In genomic region chr11:96159968-96160367, GRCh38 we compare ENCODE assay signal across 18 cellular contexts.
A peak's percentile ranks its signal among the peaks of the same experiment; 100 is the strongest.
DNase-seq lines count a peak whose midpoint lies in the region; FAIRE-seq and TF ChIP-seq lines count a peak whose summit lies in the region.
"Had no signal": no experiment of that assay in that cellular context is flagged by ENCODE, and none has a peak within 500 bp of the region (broad histone marks: within the 10 kb centered on the region; RNA-seq: fewer than 3 reads in every experiment).

No MANE protein-coding gene starts in this region.

- FAIRE-seq in kidney (lab: Jason Lieb, UNC): no peak
- FAIRE-seq: GM12892, H1 had no signal

- no peaks in the 10 kb centered on the region for H3K9me3 ChIP-seq in osteoblast (ENCODE audit: low read depth, low read length)
- no peaks in the 10 kb centered on the region for H3K9me3 ChIP-seq in kidney (ENCODE audit: control insufficient read depth in 1 of 2, low read length in 2 of 2)
- no peaks in the 10 kb centered on the region for H3K9me3 ChIP-seq in MM.1S (replicated peaks; ENCODE audit: insufficient read depth, low read length)
- H3K9me3 ChIP-seq: SJCRH30 had no signal

- no peaks in the 10 kb centered on the region for H3K9me3 Mint-ChIP-seq in activated T-cell treated with anti-CD3 and anti-CD28 coated beads, Interleukin-2, amount 50 U/mL, for 24 hours
- H3K9me3 Mint-ChIP-seq in chondrocyte (ENCODE audit: low read depth): no peaks in the 10 kb centered on the region

- H4K20me1 ChIP-seq in osteoblast (ENCODE audit: insufficient read depth, low read length) (no peaks in the 10 kb centered on the region), MM.1S (ENCODE audit: insufficient read depth, low read length) (no peaks in the 10 kb centered on the region)
- H4K20me1 ChIP-seq: BLaER1 treated with 17β-estradiol and CSF1 and Interleukin-3, amounts not matched to agents 10 nM and 100 nM had no signal

- H3K4me1 ChIP-seq in osteoblast (ENCODE audit: insufficient read depth, low read length) (peaks cover 68% of the 10 kb centered on the region), kidney (ENCODE audit: control insufficient read depth in 1 of 2, insufficient read depth in 1 of 2, low read depth in 1 of 2, low read length in 2 of 2) (peaks cover 22 to 28% of the 10 kb centered on the region in 2 donors), MM.1S (ENCODE audit: low read length) (peaks cover 22% of the 10 kb centered on the region)

- peak overlapping the region; percentile 37 for H3K27ac Mint-ChIP-seq in activated T-cell treated with anti-CD3 and anti-CD28 coated beads, Interleukin-2, amount 50 U/mL, for 24 hours
- H3K27ac Mint-ChIP-seq in chondrocyte (ENCODE audit: unreplicated experiment): peak overlapping the region; percentile 97

- no peak overlapping the region for H2AFZ ChIP-seq in osteoblast (ENCODE audit: low read length)
- H2AFZ ChIP-seq in MM.1S (ENCODE audit: low read length): no peak overlapping the region

- peak overlapping the region; percentile 21 for H3K27ac ChIP-seq in osteoblast (ENCODE audit: low read depth, low read length)
- no peak overlapping the region for H3K27ac ChIP-seq in kidney (ENCODE audit: low read depth in 2 of 2, low read length in 2 of 2)
- H3K27ac ChIP-seq in MM.1S (ENCODE audit: low read length): no peak overlapping the region
- H3K27ac ChIP-seq: RWPE1, SJCRH30 had no signal

- DNase-seq in activated T-cell treated with anti-CD3 and anti-CD28 coated beads, Interleukin-2, amount 50 U/mL, for 24 hours: no peak
- no peak for DNase-seq in activated T-cell treated with anti-CD3 and anti-CD28 coated beads, Interleukin-2, amount 50 U/mL, for 1 hour
- DNase-seq in ELR (ENCODE audit: low read depth) (peak; percentile 36), chondrocyte (ENCODE audit: low spot score) (no peak), osteoblast (ENCODE audit: insufficient read length, low spot score, missing footprints) (no peak), kidney (no peak), T-helper 2 cell (no peak), MM.1S (no peak)
- DNase-seq: 8988T, COR-L47, NCI-H1105 treated with DMSO at 0.1 percent for 48 hours, NCI-H187, NCI-H774, SJCRH30 had no signal

- H3K27me3 Mint-ChIP-seq in activated T-cell treated with anti-CD3 and anti-CD28 coated beads, Interleukin-2, amount 50 U/mL, for 24 hours: no peaks in the 10 kb centered on the region
- H3K27me3 Mint-ChIP-seq in chondrocyte (ENCODE audit: low read depth): no peaks in the 10 kb centered on the region

- H3K9ac ChIP-seq in kidney (ENCODE audit: low read length in 2 of 2): no peak overlapping the region
- no peak overlapping the region for H3K9ac ChIP-seq in MM.1S (ENCODE audit: low read length)
- H3K9ac ChIP-seq: BLaER1 treated with 17β-estradiol and CSF1 and Interleukin-3, amounts not matched to agents 10 nM and 100 nM had no signal

- H3K36me3 Mint-ChIP-seq in activated T-cell treated with anti-CD3 and anti-CD28 coated beads, Interleukin-2, amount 50 U/mL, for 24 hours (ENCODE audit: low read depth): peaks cover 34% of the 10 kb centered on the region
- no peaks in the 10 kb centered on the region for H3K36me3 Mint-ChIP-seq in chondrocyte (ENCODE audit: low read depth)

- TF ChIP-seq CTCF in chondrocyte (IDR thresholded peaks at IDR 0.05) (no peak), osteoblast (IDR thresholded peaks at IDR 0.05; ENCODE audit: extremely low read depth, low read depth, low read length) (no peak), kidney (IDR thresholded peaks at IDR 0.05; ENCODE audit: borderline replicate concordance, extremely low read depth, insufficient read depth) (no peak), MM.1S (IDR thresholded peaks at IDR 0.05; ENCODE audit: low read length) (no peak)

- H3K4me3 ChIP-seq in osteoblast (ENCODE audit: insufficient read depth, low read length) (no peak overlapping the region), kidney (ENCODE audit: low read length in 2 of 2) (no peak overlapping the region), MM.1S (ENCODE audit: low read length) (no peak overlapping the region)
- H3K4me3 ChIP-seq: BLaER1 treated with 17β-estradiol and CSF1 and Interleukin-3, amounts not matched to agents 10 nM and 100 nM; SJCRH30 had no signal

- H3F3A ChIP-seq in MM.1S (ENCODE audit: insufficient read depth, low read length): peaks cover 15% of the 10 kb centered on the region; the same call in 1 of the 2 replicates

- H3K4me1 Mint-ChIP-seq in activated T-cell treated with anti-CD3 and anti-CD28 coated beads, Interleukin-2, amount 50 U/mL, for 24 hours (ENCODE audit: low read depth): peaks cover 67% of the 10 kb centered on the region
- H3K4me1 Mint-ChIP-seq in chondrocyte (ENCODE audit: low read depth): peaks cover 77% of the 10 kb centered on the region

- H3K36me3 ChIP-seq in osteoblast (ENCODE audit: insufficient read depth, low read length): no peaks in the 10 kb centered on the region
- no peaks in the 10 kb centered on the region for H3K36me3 ChIP-seq in kidney (ENCODE audit: control insufficient read depth in 1 of 2, insufficient read depth in 2 of 2, low read length in 2 of 2)
- no peaks in the 10 kb centered on the region for H3K36me3 ChIP-seq in MM.1S (replicated peaks; ENCODE audit: insufficient read depth, low read length)
- H3K36me3 ChIP-seq: SJCRH30 had no signal

- intact Hi-C loops in kidney (cut with DNase I): no loop called here

- no peaks in the 10 kb centered on the region for H3K9me2 ChIP-seq in MM.1S (replicated peaks; ENCODE audit: insufficient read depth, low read length)

- H3K27me3 ChIP-seq in osteoblast (ENCODE audit: insufficient read depth, low read length) (no peaks in the 10 kb centered on the region), MM.1S (replicated peaks; ENCODE audit: insufficient read depth, low read length) (no peaks in the 10 kb centered on the region)
- H3K27me3 ChIP-seq: BLaER1 treated with 17β-estradiol and CSF1 and Interleukin-3, amounts not matched to agents 10 nM and 100 nM; SJCRH30 had no signal

- no peak overlapping the region for H3K4me3 Mint-ChIP-seq in activated T-cell treated with anti-CD3 and anti-CD28 coated beads, Interleukin-2, amount 50 U/mL, for 24 hours
- no peak overlapping the region for H3K4me3 Mint-ChIP-seq in chondrocyte (ENCODE audit: unreplicated experiment)

- peaks cover 49% of the 10 kb centered on the region for H3K79me2 ChIP-seq in osteoblast (ENCODE audit: insufficient read depth, low read length)
- H3K79me2 ChIP-seq in MM.1S (ENCODE audit: low read length): peaks cover 18% of the 10 kb centered on the region

- H3K4me2 ChIP-seq in osteoblast (ENCODE audit: insufficient read depth, low read length) (no peak overlapping the region), MM.1S (ENCODE audit: low read depth, low read length) (no peak overlapping the region)
